Comparison of ENCODE assay signal across 8 cellular contexts in genomic region chr16:50210266-50211038, GRCh38. TPM values are rescaled to one million over a fixed set of nuclear protein-coding genes. Genes with fewer than 3 reads are reported as not detected.
DNase-seq lines count a peak whose midpoint lies in the region; ATAC-seq and TF ChIP-seq lines count a peak whose summit lies in the region.

No MANE protein-coding gene starts in this region.

- TF ChIP-seq CTCF in mesothelial cell of epicardium (IDR thresholded peaks at IDR 0.05; ENCODE audit: unreplicated experiment) = peak; percentile 46

- H3K36me3 ChIP-seq in BLaER1 treated with 17β-estradiol and CSF1 and Interleukin-3, amounts not matched to agents 10 nM and 100 nM = peaks cover 29 to 40% (median 36%) of the 10 kb centered on the region in 11 experiments
- H3K36me3 ChIP-seq in endocrine pancreas (ENCODE audit: control insufficient read depth, insufficient read depth, low read length) = no peaks in the 10 kb centered on the region

- no peaks in the 10 kb centered on the region for H3K27me3 Mint-ChIP-seq in mesothelial cell of epicardium (ENCODE audit: low read depth)

- H3K9ac ChIP-seq in BLaER1 treated with 17β-estradiol and CSF1 and Interleukin-3, amounts not matched to agents 10 nM and 100 nM = peak overlapping the region in 10 of 11 experiments; percentile 28 to 60 (median 36); a peak in 16 of 22 replicates
- peak overlapping the region; percentile 16 for H3K9ac ChIP-seq in endocrine pancreas (ENCODE audit: control insufficient read depth, insufficient read depth, low read length)

- DNase-seq in NCI-H748 treated with DMSO at 0.1 percent for 48 hours (lab: John Stamatoyannopoulos, UW) = peak; percentile 14
- DNase-seq in activated CD8-positive, alpha-beta memory T cell treated with anti-CD3 and anti-CD28 coated beads for 48 hours (ENCODE audit: low read depth in 2 of 3, low spot score in 2 of 3) = peak in 2 of 3 experiments; percentile 20 to 23
- peak; percentile 51 to 71 for DNase-seq in mesothelial cell of epicardium (ENCODE audit: low spot score in 2 of 2, unreplicated experiment in 2 of 2)
- DNase-seq in stimulated activated CD8-positive, alpha-beta memory T cell treated with anti-CD3 and anti-CD28 coated beads, Interleukin-2, amount 100 ng/mL, for 48 hours (ENCODE audit: low read depth in 2 of 2) = peak; percentile 12 to 44

- no peak overlapping the region for H3K4me3 Mint-ChIP-seq in mesothelial cell of epicardium

- peaks cover 8% of the 10 kb centered on the region for H3K36me3 Mint-ChIP-seq in mesothelial cell of epicardium

- H3K4me2 ChIP-seq in BLaER1 treated with 17β-estradiol and CSF1 and Interleukin-3, amounts not matched to agents 10 nM and 100 nM = peak overlapping the region; percentile 54 to 92 (median 83)

- H3K4me1 Mint-ChIP-seq in mesothelial cell of epicardium = peaks cover 25% of the 10 kb centered on the region

- H3K9me3 ChIP-seq in BLaER1 treated with 17β-estradiol and CSF1 and Interleukin-3, amounts not matched to agents 10 nM and 100 nM (replicated peaks in 1 of 11) = no peaks in the 10 kb centered on the region
- H3K9me3 ChIP-seq in endocrine pancreas (ENCODE audit: control insufficient read depth, low read length) = no peaks in the 10 kb centered on the region

- peaks cover 19 to 68% (median 55%) of the 10 kb centered on the region in 11 experiments; a peak in 21 of 22 replicates for H4K20me1 ChIP-seq in BLaER1 treated with 17β-estradiol and CSF1 and Interleukin-3, amounts not matched to agents 10 nM and 100 nM

- peaks cover 30 to 41% (median 39%) of the 10 kb centered on the region in 10 experiments for H3K4me1 ChIP-seq in BLaER1 treated with 17β-estradiol and CSF1 and Interleukin-3, amounts not matched to agents 10 nM and 100 nM
- H3K4me1 ChIP-seq in endocrine pancreas (ENCODE audit: control insufficient read depth, insufficient read depth, low read length) = no peaks in the 10 kb centered on the region

- ATAC-seq in GM19035 (IDR thresholded peaks at IDR 0.05; ENCODE audit: unreplicated experiment) = peak; percentile 82
- ATAC-seq in HG03354 (IDR thresholded peaks at IDR 0.05; ENCODE audit: poor library complexity, severe bottlenecking, unreplicated experiment) = peak; percentile 92

- H3K27ac Mint-ChIP-seq in mesothelial cell of epicardium = peak overlapping the region; percentile 86

- no peaks in the 10 kb centered on the region for H3K27me3 ChIP-seq in BLaER1 treated with 17β-estradiol and CSF1 and Interleukin-3, amounts not matched to agents 10 nM and 100 nM
- no peaks in the 10 kb centered on the region for H3K27me3 ChIP-seq in endocrine pancreas (ENCODE audit: control insufficient read depth, insufficient read depth, low read length)

- no peaks in the 10 kb centered on the region for H3K9me3 Mint-ChIP-seq in mesothelial cell of epicardium

- H3K27ac ChIP-seq in BLaER1 treated with 17β-estradiol and CSF1 and Interleukin-3, amounts not matched to agents 10 nM and 100 nM = peak overlapping the region in 8 of 11 experiments; percentile 16 to 55 (median 38); a peak in 14 of 22 replicates

- H3K4me3 ChIP-seq in BLaER1 treated with 17β-estradiol and CSF1 and Interleukin-3, amounts not matched to agents 10 nM and 100 nM = 0 out of 20 replicates have a peak overlapping the region, but pooled peaks of 2 of the 10 experiments have one; percentile 1 to 24
- H3K4me3 ChIP-seq in endocrine pancreas (ENCODE audit: control insufficient read depth, insufficient read depth, low read length) = no peak overlapping the region

RNA-seq across cellular contexts. Expression of gene ADCY7, which starts 55.9 kb away (rescaled TPM):
- total RNA-seq in mesothelial cell of epicardium = 23.5 to 25.7 TPM (median 24.8 TPM) in 3 replicates

RNA-seq across cellular contexts. Expression of gene TENT4B, which starts 57.3 kb away (rescaled TPM):
- 10.9 to 11.5 TPM (median 11.3 TPM) in 3 replicates for total RNA-seq in mesothelial cell of epicardium
